In genomic region chr6:5082487-5083306, GRCh38 we compare ENCODE assay signal across 1 cellular context.
TF ChIP-seq lines count a peak whose summit lies in the region.

No MANE protein-coding gene starts in this region.

TF ChIP-seq in HepG2, 621 proteins besides CTCF, POLR2A, EP300 and RAD21 (continued from another document):
- peak; percentile 2; the same call in 1 of the 2 replicates for TF ChIP-seq ZBTB49 (CRISPR knock-in tag; IDR thresholded peaks at IDR 0.05; ENCODE audit: borderline replicate concordance)
- TF ChIP-seq ZNF883 (CRISPR knock-in tag; IDR thresholded peaks at IDR 0.05; ENCODE audit: not compliant biosample characterization), result peak; percentile 91
- peak; percentile 65 for TF ChIP-seq ZNF232 (CRISPR knock-in tag; IDR thresholded peaks at IDR 0.05; ENCODE audit: borderline replicate concordance)
- 0 out of 2 replicates have a peak, but pooled peaks have one; percentile 18 for TF ChIP-seq ZNF766 (CRISPR knock-in tag; IDR thresholded peaks at IDR 0.05; ENCODE audit: borderline replicate concordance)
- TF ChIP-seq ZNF746 (CRISPR knock-in tag; IDR thresholded peaks at IDR 0.05), result 0 out of 2 replicates have a peak, but pooled peaks have one; percentile 38
- TF ChIP-seq ZSCAN29 (CRISPR knock-in tag; conservative IDR thresholded peaks at IDR 0.05), result peak; percentile 78; the same call in 1 of the 2 replicates
- TF ChIP-seq FIP1L1 (IDR thresholded peaks at IDR 0.05; ENCODE audit: borderline replicate concordance, insufficient read depth, low read depth, low read length), result no peak
- TF ChIP-seq ZFP82 (CRISPR knock-in tag; IDR thresholded peaks at IDR 0.05; ENCODE audit: borderline replicate concordance), result peak; percentile 88; the same call in 1 of the 2 replicates
